ENCODE assay signal across 9 cellular contexts in genomic region chr11:2268911-2269600, GRCh38. TPM values are rescaled to one million over a fixed set of nuclear protein-coding genes. Genes with fewer than 3 reads are reported as not detected.
DNase-seq lines count a peak whose midpoint lies in the region; ATAC-seq and TF ChIP-seq lines count a peak whose summit lies in the region.
"Had no signal": no experiment of that assay in that cellular context is flagged by ENCODE, and none has a peak within 500 bp of the region (broad histone marks: within the 10 kb centered on the region; RNA-seq: fewer than 3 reads in every experiment).

No MANE protein-coding gene starts in this region.

- H3K9me3 ChIP-seq in CD4-positive, alpha-beta T cell (ENCODE audit: control insufficient read depth, low read length): no peaks in the 10 kb centered on the region
- no peaks in the 10 kb centered on the region for H3K9me3 ChIP-seq in tibial nerve

- H3K4me3 Mint-ChIP-seq in CD4-positive, alpha-beta T cell: peak overlapping the region; percentile 57
- peak overlapping the region; percentile 44 for H3K4me3 Mint-ChIP-seq in osteocyte (ENCODE audit: unreplicated experiment)

- no peak for TF ChIP-seq CTCF in CD4-positive, alpha-beta T cell (IDR thresholded peaks at IDR 0.05)
- TF ChIP-seq CTCF in foreskin fibroblast (IDR thresholded peaks at IDR 0.05; ENCODE audit: low read depth, low read length) (no peak), osteocyte (IDR thresholded peaks at IDR 0.05) (no peak), tibial nerve (IDR thresholded peaks at IDR 0.05) (no peak)

- no peak overlapping the region for H3K27ac Mint-ChIP-seq in CD4-positive, alpha-beta T cell
- H3K27ac Mint-ChIP-seq in osteocyte (ENCODE audit: unreplicated experiment): no peak overlapping the region

- peaks cover 35% of the 10 kb centered on the region for H3K27me3 ChIP-seq in CD4-positive, alpha-beta T cell (ENCODE audit: control insufficient read depth, insufficient read depth, low read length)
- H3K27me3 ChIP-seq in tibial nerve: peaks cover 0 to 37% of the 10 kb centered on the region in 2 donors

- H3K9me3 Mint-ChIP-seq in CD4-positive, alpha-beta T cell: no peaks in the 10 kb centered on the region
- no peaks in the 10 kb centered on the region for H3K9me3 Mint-ChIP-seq in osteocyte (ENCODE audit: unreplicated experiment)

- intact Hi-C loops in CD4-positive, alpha-beta T cell (cut with DNase I, micrococcal nuclease): loop anchor here in 1 of 2 experiments (2.0 kb wide), 1 partner anchor 72 kb away; no protein-coding TSS in a partner anchor

- H3K27ac ChIP-seq in CD4-positive, alpha-beta T cell (ENCODE audit: low read depth, low read length): no peak overlapping the region
- H3K27ac ChIP-seq in tibial nerve: peak overlapping the region in 3 of 4 donors; percentile 11 to 76 (median 75)

- H3K4me1 ChIP-seq in tibial nerve: peaks cover 0 to 32% (median 8%) of the 10 kb centered on the region in 4 donors

- H3K36me3 Mint-ChIP-seq in CD4-positive, alpha-beta T cell (ENCODE audit: low read depth): no peaks in the 10 kb centered on the region
- no peaks in the 10 kb centered on the region for H3K36me3 Mint-ChIP-seq in osteocyte (ENCODE audit: unreplicated experiment)

- WGBS in tibial nerve, 2 donors: 0% methylated on average over 11 to 56 of the region's 84 CpGs

- POLR2A ChIA-PET in CD4-positive, alpha-beta T cell (lab: Charles Lee): interaction anchor here (1.7 kb wide), 1 partner anchor 33 kb away, joined by 4 read pairs; the partner anchor contains the start of genes C11orf21 and TSPAN32

- DNase-seq in CD4-positive, alpha-beta T cell: peak in 6 of 10 experiments; percentile 11 to 48 (median 30)
- DNase-seq in NCI-H1092 treated with DMSO at 0.1 percent for 48 hours (lab: John Stamatoyannopoulos, UW) (peak; percentile 41), activated T-cell treated with anti-CD3 and anti-CD28 coated beads for 4 hours (peak; percentile 80), foreskin fibroblast (peak; percentile 23 to 50), osteocyte (ENCODE audit: extremely low spot score, unreplicated experiment) (no peak), tibial nerve (ENCODE audit: low spot score in 2 of 2) (peak; percentile 23), superior temporal gyrus (ENCODE audit: extremely low spot score) (no peak)

- peaks cover 19% of the 10 kb centered on the region for H3K4me1 Mint-ChIP-seq in CD4-positive, alpha-beta T cell (ENCODE audit: low read depth)
- peaks cover 7% of the 10 kb centered on the region for H3K4me1 Mint-ChIP-seq in osteocyte (ENCODE audit: unreplicated experiment)

- no peak for TF ChIP-seq POLR2A in tibial nerve (IDR thresholded peaks at IDR 0.05)

- no peaks in the 10 kb centered on the region for H3K36me3 ChIP-seq in tibial nerve

- CTCF ChIA-PET in CD4-positive, alpha-beta T cell (lab: Charles Lee): no interaction called here

- peak; percentile 27 for ATAC-seq in CD4-positive, alpha-beta T cell (ENCODE audit: poor library complexity)
- no peak for ATAC-seq in HG03520 (IDR thresholded peaks at IDR 0.05; ENCODE audit: unreplicated experiment)

- H3K27me3 Mint-ChIP-seq in CD4-positive, alpha-beta T cell: peaks cover 38% of the 10 kb centered on the region
- H3K27me3 Mint-ChIP-seq in osteocyte (ENCODE audit: unreplicated experiment): peaks cover 52% of the 10 kb centered on the region

- no peak for TF ChIP-seq EP300 in tibial nerve (IDR thresholded peaks at IDR 0.05)

- H3K4me3 ChIP-seq in foreskin fibroblast (ENCODE audit: low read depth in 1 of 2, low read length in 2 of 2) (no peak overlapping the region), tibial nerve (peak overlapping the region; percentile 23 to 60 (median 51))

RNA-seq across cellular contexts. Expression of gene ASCL2, which starts 1.3 kb away (rescaled TPM):
- total RNA-seq in CD4-positive, alpha-beta T cell: not detected
- not detected in 2 replicates for total RNA-seq in osteocyte
- total RNA-seq in tibial nerve: 1 to 10 TPM in 3 of 4 donors, under 1 TPM in 1; 0.66 to 4.1 (median 3.0) TPM
- total RNA-seq: pulmonary artery endothelial cell had no signal

RNA-seq across cellular contexts. Expression of gene C11orf21, which starts 32.7 kb away (rescaled TPM):
- 10 to 100 TPM; 71.2 to 71.7 TPM for total RNA-seq in CD4-positive, alpha-beta T cell
- total RNA-seq in osteocyte (0.16 TPM in 1 of 2 replicates, not detected in the other), tibial nerve (1 to 10 TPM in 2 of 4 donors, under 1 TPM in 2; 0.39 to 2.4 (median 1.1) TPM)
- total RNA-seq: pulmonary artery endothelial cell had no signal

RNA-seq across cellular contexts. Expression of gene TSPAN32, which starts 32.8 kb away (rescaled TPM):
- total RNA-seq in CD4-positive, alpha-beta T cell: 10 to 100 TPM; 81.8 TPM
- 0.76 and 1.2 TPM in 2 replicates for total RNA-seq in osteocyte
- 1 to 10 TPM; 1.8 to 9.0 (median 5.8) TPM for total RNA-seq in tibial nerve
- total RNA-seq: pulmonary artery endothelial cell had no signal

Comparison
In these comparisons a context has a peak if more than half of its experiments do, and no peak if none do; other contexts are left out.
1. DNase-seq: peak in CD4-positive, alpha-beta T cell (6 of 10), NCI-H1092 treated with DMSO at 0.1 percent for 48 hours (single experiment), activated T-cell treated with anti-CD3 and anti-CD28 coated beads for 4 hours (single experiment), foreskin fibroblast (2 of 2) and tibial nerve (2 of 2); none in osteocyte (single experiment) and superior temporal gyrus (single experiment).
2. H3K4me3 ChIP-seq: peak in tibial nerve (4 of 4); none in foreskin fibroblast (0 of 2).
3. RNA of gene C11orf21, which starts 32.7 kb away (total RNA-seq): 71.2 to 71.7 TPM in CD4-positive, alpha-beta T cell; 0.39 to 2.4 TPM in tibial nerve and 0.16 TPM in osteocyte; every median in the first group is over 10 times any median in the second.
4. RNA of gene TSPAN32, which starts 32.8 kb away (total RNA-seq): 81.8 TPM in CD4-positive, alpha-beta T cell; 1.8 to 9.0 TPM in tibial nerve and 0.76 to 1.2 TPM in osteocyte; every median in the first group is over 4 times any median in the second.